ENCODE assay signal across 8 cellular contexts in the genomic region with DNA sequence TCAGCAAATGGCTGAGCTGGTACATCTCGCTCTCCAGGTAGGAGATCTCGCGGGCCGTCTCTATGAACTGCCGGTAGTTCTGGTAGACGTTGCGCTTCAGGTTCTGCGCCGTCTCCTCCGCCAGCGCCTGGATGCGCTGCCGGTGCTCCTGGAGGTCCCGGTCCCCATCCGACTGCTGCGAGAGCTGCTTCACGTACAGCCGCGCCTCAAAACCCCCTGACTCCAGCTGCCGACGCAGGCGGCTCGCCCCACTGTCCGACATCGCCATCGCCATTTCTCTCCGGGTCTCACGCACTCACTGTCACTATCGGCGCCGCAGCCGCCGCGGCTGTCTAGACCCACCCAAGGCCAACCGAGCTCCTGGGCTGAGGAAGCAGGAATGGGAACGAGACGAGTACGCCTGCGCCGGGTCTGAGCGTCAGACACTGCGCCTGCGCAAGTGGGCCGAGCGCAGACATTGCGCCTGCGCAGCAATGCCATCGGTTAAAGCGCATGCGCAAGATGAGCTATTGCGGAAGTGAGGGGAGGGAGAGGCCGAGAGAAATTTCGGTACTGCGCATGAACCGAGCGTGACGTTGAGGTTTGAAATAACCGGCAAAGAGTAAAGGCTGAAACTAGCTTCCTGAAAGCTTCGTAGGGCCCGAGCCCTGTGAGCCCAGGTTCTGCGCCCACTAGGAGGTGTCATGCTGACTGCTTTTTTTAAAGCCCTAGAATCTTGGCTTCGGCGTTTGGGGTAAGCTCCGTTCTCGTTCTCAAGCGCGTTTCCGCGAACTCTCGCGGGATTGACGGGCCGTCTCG. TPM values are rescaled to one million over a fixed set of nuclear protein-coding genes. Genes with fewer than 3 reads are reported as not detected.
A peak's percentile ranks its signal among the peaks of the same experiment; 100 is the strongest.
DNase-seq lines count a peak whose midpoint lies in the region; ATAC-seq, FAIRE-seq and TF ChIP-seq lines count a peak whose summit lies in the region.

A gene with protein sequence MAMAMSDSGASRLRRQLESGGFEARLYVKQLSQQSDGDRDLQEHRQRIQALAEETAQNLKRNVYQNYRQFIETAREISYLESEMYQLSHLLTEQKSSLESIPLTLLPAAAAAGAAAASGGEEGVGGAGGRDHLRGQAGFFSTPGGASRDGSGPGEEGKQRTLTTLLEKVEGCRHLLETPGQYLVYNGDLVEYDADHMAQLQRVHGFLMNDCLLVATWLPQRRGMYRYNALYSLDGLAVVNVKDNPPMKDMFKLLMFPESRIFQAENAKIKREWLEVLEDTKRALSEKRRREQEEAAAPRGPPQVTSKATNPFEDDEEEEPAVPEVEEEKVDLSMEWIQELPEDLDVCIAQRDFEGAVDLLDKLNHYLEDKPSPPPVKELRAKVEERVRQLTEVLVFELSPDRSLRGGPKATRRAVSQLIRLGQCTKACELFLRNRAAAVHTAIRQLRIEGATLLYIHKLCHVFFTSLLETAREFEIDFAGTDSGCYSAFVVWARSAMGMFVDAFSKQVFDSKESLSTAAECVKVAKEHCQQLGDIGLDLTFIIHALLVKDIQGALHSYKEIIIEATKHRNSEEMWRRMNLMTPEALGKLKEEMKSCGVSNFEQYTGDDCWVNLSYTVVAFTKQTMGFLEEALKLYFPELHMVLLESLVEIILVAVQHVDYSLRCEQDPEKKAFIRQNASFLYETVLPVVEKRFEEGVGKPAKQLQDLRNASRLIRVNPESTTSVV (minus strand): TSS at position 381 of the 798 bp plus-strand sequence. CDS start 107 bp downstream, at position 274.

- no peaks in the 10 kb centered on the region for H3K9me3 ChIP-seq in DND-41 (ENCODE audit: insufficient read depth, low read length, severe bottlenecking)
- H3K9me3 ChIP-seq in KOPT-K1 (ENCODE audit: insufficient read depth, low read length, poor library complexity, severe bottlenecking): no peaks in the 10 kb centered on the region
- H3K9me3 ChIP-seq in esophagus squamous epithelium: no peaks in the 10 kb centered on the region

- H3K27ac Mint-ChIP-seq in activated T-cell treated with anti-CD3 and anti-CD28 coated beads, Interleukin-2, amount 50 U/mL, for 72 hours: peak within 1 kb of the TSS; percentile 99

- H3K4me3 Mint-ChIP-seq in activated T-cell treated with anti-CD3 and anti-CD28 coated beads, Interleukin-2, amount 50 U/mL, for 72 hours: peak within 1 kb of the TSS; percentile 88 to 93

- intact Hi-C loops in esophagus squamous epithelium (cut with DNase I): no loop called here

- H3K4me1 Mint-ChIP-seq in activated T-cell treated with anti-CD3 and anti-CD28 coated beads, Interleukin-2, amount 50 U/mL, for 72 hours (ENCODE audit: low read depth): peaks cover 66% of the 10 kb centered on the region

- H3K4me2 ChIP-seq in DND-41 (ENCODE audit: insufficient read depth, low read length): peak within 1 kb of the TSS; percentile 97

- no peaks in the 10 kb centered on the region for H3K27me3 Mint-ChIP-seq in activated T-cell treated with anti-CD3 and anti-CD28 coated beads, Interleukin-2, amount 50 U/mL, for 72 hours (ENCODE audit: low read depth)

- H3K27me3 ChIP-seq in DND-41 (ENCODE audit: insufficient read depth, low read length, poor library complexity) (no peaks in the 10 kb centered on the region), esophagus squamous epithelium (no peaks in the 10 kb centered on the region)

- H3K27ac ChIP-seq in DND-41 (ENCODE audit: low read length) (peak within 1 kb of the TSS; percentile 91), KOPT-K1 (ENCODE audit: low read depth, low read length, poor library complexity, severe bottlenecking) (peak within 1 kb of the TSS; percentile 80), esophagus squamous epithelium (peak within 1 kb of the TSS; percentile 91 to 98 (median 95))

- peaks cover 61% of the 10 kb centered on the region for H3K4me1 ChIP-seq in DND-41 (ENCODE audit: insufficient read depth, low read length)
- peaks cover 24 to 73% (median 53%) of the 10 kb centered on the region in 3 donors for H3K4me1 ChIP-seq in esophagus squamous epithelium

- peaks cover 45% of the 10 kb centered on the region for H3K36me3 ChIP-seq in DND-41 (ENCODE audit: insufficient read depth, low read length)
- H3K36me3 ChIP-seq in KOPT-K1 (ENCODE audit: insufficient read depth, low read length): peaks cover 49% of the 10 kb centered on the region
- peaks cover 0 to 21% (median 0%) of the 10 kb centered on the region in 3 donors for H3K36me3 ChIP-seq in esophagus squamous epithelium

- peak within 1 kb of the TSS; percentile 83 to 84 for H3K4me3 ChIP-seq in DND-41 (ENCODE audit: low read depth in 1 of 2, low read length in 2 of 2)
- peak within 1 kb of the TSS; percentile 71 to 91 (median 84) for H3K4me3 ChIP-seq in esophagus squamous epithelium

- peak within 1 kb of the TSS; percentile 75 for H3K9ac ChIP-seq in DND-41 (ENCODE audit: low read depth, low read length)

- H4K20me1 ChIP-seq in DND-41 (ENCODE audit: insufficient read depth, low read length): peaks cover 36% of the 10 kb centered on the region

- ATAC-seq in DND-41 (ENCODE audit: insufficient read depth, low read depth) (peak; percentile 79), GM21786 (IDR thresholded peaks at IDR 0.05; ENCODE audit: unreplicated experiment) (peak; percentile 70)
- ATAC-seq in activated T-cell treated with anti-CD3 and anti-CD28 coated beads, Interleukin-2, amount 50 U/mL, for 72 hours (replicated peaks in 1 of 2): peak; percentile 83 to 88

- TF ChIP-seq CTCF in DND-41 (IDR thresholded peaks at IDR 0.05; ENCODE audit: borderline replicate concordance, extremely low read depth, low read length, poor library complexity, severe bottlenecking): peak; percentile 14
- TF ChIP-seq CTCF in esophagus squamous epithelium (IDR thresholded peaks at IDR 0.05): peak in 1 of 6 experiments; percentile 56

- H3K79me2 ChIP-seq in DND-41 (ENCODE audit: insufficient read depth, low read length): peaks cover 92% of the 10 kb centered on the region

- no peaks in the 10 kb centered on the region for H3K9me3 Mint-ChIP-seq in activated T-cell treated with anti-CD3 and anti-CD28 coated beads, Interleukin-2, amount 50 U/mL, for 72 hours

- 0% methylated on average over 28 to 31 of the region's 74 CpGs for WGBS in esophagus squamous epithelium, 2 donors

- FAIRE-seq in RCC 7860 (lab: Jason Lieb, UNC): peak; percentile 76

- peak within 1 kb of the TSS; percentile 90 for H2AFZ ChIP-seq in DND-41 (ENCODE audit: low read depth, low read length)

- H3K36me3 Mint-ChIP-seq in activated T-cell treated with anti-CD3 and anti-CD28 coated beads, Interleukin-2, amount 50 U/mL, for 72 hours (ENCODE audit: insufficient read depth in 2 of 2): peaks cover 8 to 28% of the 10 kb centered on the region in 2 donors

- peak; percentile 97 for DNase-seq in DND-41
- peak; percentile 94 for DNase-seq in RCC 7860 (ENCODE audit: low spot score)
- peak; percentile 95 to 97 for DNase-seq in activated T-cell treated with anti-CD3 and anti-CD28 coated beads, Interleukin-2, amount 50 U/mL, for 72 hours
- peak; percentile 64 for DNase-seq in esophagus squamous epithelium (lab: John Stamatoyannopoulos, UW)
- peak; percentile 98 for DNase-seq in myocyte (ENCODE audit: low read depth)
- DNase-seq in stimulated activated CD8-positive, alpha-beta memory T cell treated with anti-CD3 and anti-CD28 coated beads, Interleukin-7, amount 100 ng/mL, for 48 hours (ENCODE audit: extremely low read depth in 1 of 2, low read depth in 1 of 2): peak; percentile 91 to 96

- TF ChIP-seq POLR2A in esophagus squamous epithelium (IDR thresholded peaks at IDR 0.05): peak in 3 of 4 donors; percentile 91 to 92 (median 92)

RNA-seq across cellular contexts. Expression of the gene that starts here (rescaled TPM):
- total RNA-seq in activated T-cell treated with anti-CD3 and anti-CD28 coated beads, Interleukin-2, amount 50 U/mL, for 72 hours: 10 to 100 TPM; 17.2 to 19.2 TPM
- total RNA-seq in esophagus squamous epithelium (10 to 100 TPM; 10.6 to 12.8 (median 11.7) TPM), myocyte (16.4 and 17.0 TPM in 2 replicates)
- 4.7 TPM for polyA plus RNA-seq in myocyte (2012)

Comparison
In these comparisons a context has a peak if more than half of its experiments do, and no peak if none do; other contexts are left out.
1. Peak in every context shown above with its lines: DNase-seq, ATAC-seq, H3K4me3 ChIP-seq and H3K27ac ChIP-seq.